In genomic region chr2:160205511-160205910, GRCh38 we compare ENCODE assay signal across 11 cellular contexts. TPM values are rescaled to one million over a fixed set of nuclear protein-coding genes. Genes with fewer than 3 reads are reported as not detected.
A peak's percentile ranks its signal among the peaks of the same experiment; 100 is the strongest.
DNase-seq lines count a peak whose midpoint lies in the region; ATAC-seq and TF ChIP-seq lines count a peak whose summit lies in the region.
"Had no signal": no experiment of that assay in that cellular context is flagged by ENCODE, and none has a peak within 500 bp of the region (broad histone marks: within the 10 kb centered on the region; RNA-seq: fewer than 3 reads in every experiment).

No MANE protein-coding gene starts in this region.

- H3K36me3 ChIP-seq in DND-41 (ENCODE audit: insufficient read depth, low read length): no peaks in the 10 kb centered on the region
- no peaks in the 10 kb centered on the region for H3K36me3 ChIP-seq in fibroblast of lung (ENCODE audit: control insufficient read depth, insufficient read depth, low read length)
- H3K36me3 ChIP-seq in CD8-positive, alpha-beta memory T cell (ENCODE audit: insufficient read depth, low read length): no peaks in the 10 kb centered on the region

- H3K9me3 ChIP-seq in DND-41 (ENCODE audit: insufficient read depth, low read length, severe bottlenecking) (no peaks in the 10 kb centered on the region), fibroblast of lung (ENCODE audit: control insufficient read depth, insufficient read depth, low read depth, low read length) (no peaks in the 10 kb centered on the region)
- H3K9me3 ChIP-seq in CD8-positive, alpha-beta memory T cell (ENCODE audit: low read length): no peaks in the 10 kb centered on the region
- H3K9me3 ChIP-seq: testis had no signal

- no peak overlapping the region for H3K4me3 Mint-ChIP-seq in CD8-positive, alpha-beta memory T cell

- H3K4me1 ChIP-seq in DND-41 (ENCODE audit: insufficient read depth, low read length) (peaks cover 32% of the 10 kb centered on the region), fibroblast of lung (ENCODE audit: control insufficient read depth, extremely low read depth, insufficient read depth, low read length) (peaks cover 30% of the 10 kb centered on the region)
- H3K4me1 ChIP-seq in CD8-positive, alpha-beta memory T cell (ENCODE audit: insufficient read depth, low read length): no peaks in the 10 kb centered on the region

- H3K27me3 Mint-ChIP-seq in CD8-positive, alpha-beta memory T cell: no peaks in the 10 kb centered on the region

- H3K9ac ChIP-seq in DND-41 (ENCODE audit: low read depth, low read length) (no peak overlapping the region), fibroblast of lung (ENCODE audit: insufficient read depth, low read length) (no peak overlapping the region)

- TF ChIP-seq CTCF in DND-41 (IDR thresholded peaks at IDR 0.05; ENCODE audit: borderline replicate concordance, extremely low read depth, low read length, poor library complexity, severe bottlenecking): no peak
- no peak for TF ChIP-seq CTCF in fibroblast of lung (conservative IDR thresholded peaks at IDR 0.05 in 1 of 2, IDR thresholded peaks at IDR 0.05 in 1 of 2; ENCODE audit: low read depth in 1 of 2, low read length in 2 of 2)

- H3K4me1 Mint-ChIP-seq in CD8-positive, alpha-beta memory T cell: peaks cover 10 to 13% (median 12%) of the 10 kb centered on the region in 3 donors

- ATAC-seq in DND-41 (ENCODE audit: insufficient read depth, low read depth): peak; percentile 77
- ATAC-seq: GM12878 had no signal

- H3K4me2 ChIP-seq in DND-41 (ENCODE audit: insufficient read depth, low read length): no peak overlapping the region
- H3K4me2 ChIP-seq in fibroblast of lung (ENCODE audit: extremely low read depth, insufficient read depth, low read length): no peak overlapping the region

- CTCF ChIA-PET in CD8-positive, alpha-beta memory T cell (lab: Charles Lee): no interaction called here

- DNase-seq in DND-41 (peak; percentile 49), RKO (ENCODE audit: low spot score) (peak; percentile 77), fibroblast of lung (ENCODE audit: low read depth in 2 of 2) (peak; percentile 75 to 99), renal cortical epithelial cell (ENCODE audit: low read depth) (peak; percentile 100), OCI-M1 (lab: John Stamatoyannopoulos, UW) (no peak), CD1c-positive myeloid dendritic cell (ENCODE audit: extremely low spot score) (no peak), cortex of kidney (lab: John Stamatoyannopoulos, UW) (no peak)
- DNase-seq in CD8-positive, alpha-beta memory T cell: no peak
- DNase-seq: Right ventricle myocardium superior, testis had no signal

- no peaks in the 10 kb centered on the region for H4K20me1 ChIP-seq in DND-41 (ENCODE audit: insufficient read depth, low read length)
- no peaks in the 10 kb centered on the region for H4K20me1 ChIP-seq in fibroblast of lung (ENCODE audit: control insufficient read depth, extremely low read depth, insufficient read depth, low read length)

- H3K27ac Mint-ChIP-seq in CD8-positive, alpha-beta memory T cell: no peak overlapping the region

- POLR2A ChIA-PET in CD8-positive, alpha-beta memory T cell (lab: Charles Lee): no interaction called here

- H3K9me3 Mint-ChIP-seq in CD8-positive, alpha-beta memory T cell: no peaks in the 10 kb centered on the region

- H3K79me2 ChIP-seq in DND-41 (ENCODE audit: insufficient read depth, low read length) (no peaks in the 10 kb centered on the region), fibroblast of lung (ENCODE audit: control insufficient read depth, insufficient read depth, low read length) (no peaks in the 10 kb centered on the region)

- H3K4me3 ChIP-seq in DND-41 (ENCODE audit: low read depth in 1 of 2, low read length in 2 of 2) (no peak overlapping the region), fibroblast of lung (replicated peaks in 1 of 4; ENCODE audit: control extremely low read depth in 1 of 4, insufficient read depth in 1 of 4, low read depth in 3 of 4, low read length in 4 of 4) (no peak overlapping the region)
- H3K4me3 ChIP-seq in CD8-positive, alpha-beta memory T cell (ENCODE audit: low read length): no peak overlapping the region
- H3K4me3 ChIP-seq: GM12878, testis had no signal

- H2AFZ ChIP-seq in DND-41 (ENCODE audit: low read depth, low read length) (peak overlapping the region; percentile 23), fibroblast of lung (ENCODE audit: low read length) (peak overlapping the region; percentile 39)

- H3K36me3 Mint-ChIP-seq in CD8-positive, alpha-beta memory T cell: no peaks in the 10 kb centered on the region

- no peaks in the 10 kb centered on the region for H3K27me3 ChIP-seq in DND-41 (ENCODE audit: insufficient read depth, low read length, poor library complexity)
- H3K27me3 ChIP-seq in fibroblast of lung (ENCODE audit: control insufficient read depth, insufficient read depth, low read length): no peaks in the 10 kb centered on the region
- H3K27me3 ChIP-seq in CD8-positive, alpha-beta memory T cell (ENCODE audit: insufficient read depth, low read length, poor library complexity, severe bottlenecking): no peaks in the 10 kb centered on the region
- H3K27me3 ChIP-seq: testis had no signal

- H3K27ac ChIP-seq in DND-41 (ENCODE audit: low read length): peak overlapping the region; percentile 17
- no peak overlapping the region for H3K27ac ChIP-seq in fibroblast of lung (ENCODE audit: insufficient read depth, low read length)
- no peak overlapping the region for H3K27ac ChIP-seq in CD8-positive, alpha-beta memory T cell (ENCODE audit: low read depth, low read length)
- H3K27ac ChIP-seq: testis had no signal

RNA-seq across cellular contexts. Expression of gene ITGB6, which starts 5.4 kb away (rescaled TPM):
- total RNA-seq in fibroblast of lung (not detected in 2 replicates), renal cortical epithelial cell (259 and 383 TPM in 2 replicates)
- 0.01 TPM in 2 replicates for polyA plus RNA-seq in fibroblast of lung
- polyA plus RNA-seq in fibroblast of lung (2012): not detected in 2 replicates
- not detected in 2 replicates for polyA minus RNA-seq in fibroblast of lung (ENCODE audit: low replicate concordance)
- not detected for total RNA-seq in CD8-positive, alpha-beta memory T cell
- polyA plus RNA-seq in CD8-positive, alpha-beta memory T cell: not detected
- total RNA-seq: GM12878 had no signal

Comparison
In these comparisons a context has a peak if more than half of its experiments do, and no peak if none do; other contexts are left out.
1. DNase-seq: peak in DND-41 (single experiment), RKO (single experiment), fibroblast of lung (2 of 2) and renal cortical epithelial cell (single experiment); none in OCI-M1 (single experiment), CD8-positive, alpha-beta memory T cell (0 of 5), CD1c-positive myeloid dendritic cell (single experiment) and cortex of kidney (single experiment).
2. RNA of gene ITGB6, which starts 5.4 kb away (total RNA-seq): 259 to 383 TPM in renal cortical epithelial cell; not detected in fibroblast of lung and not detected in CD8-positive, alpha-beta memory T cell; every median in the first group is over 100 times any median in the second.